Comparison of ENCODE assay signal across 8 cellular contexts in the genomic region with DNA sequence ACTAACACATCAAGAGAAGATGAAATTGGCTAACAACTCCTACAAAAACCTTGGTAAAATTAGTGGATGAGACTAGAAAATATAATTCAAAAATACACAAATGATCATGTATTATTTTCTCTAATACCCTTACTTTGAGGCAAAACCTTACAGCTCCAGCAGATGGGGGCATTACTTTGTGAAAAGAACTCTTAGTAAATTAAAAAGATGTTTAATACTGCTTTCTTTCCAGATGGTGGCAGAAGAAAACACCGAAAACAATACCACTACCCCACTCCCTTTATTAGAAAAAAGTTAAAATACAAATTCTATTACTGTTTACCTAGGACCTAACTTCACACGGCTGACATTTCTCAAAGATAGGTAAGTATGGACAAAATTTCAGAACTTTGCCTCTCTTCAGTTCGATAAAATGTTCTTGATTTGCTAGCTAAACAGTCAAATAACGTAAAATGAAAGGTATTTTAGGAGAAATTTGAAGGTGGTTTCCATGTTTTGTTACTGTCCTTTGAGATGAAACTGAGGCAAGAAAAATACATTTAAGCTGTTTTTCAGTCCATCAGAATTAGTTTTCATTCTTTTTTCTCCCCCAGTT. TPM values are rescaled to one million over a fixed set of nuclear protein-coding genes. Genes with fewer than 3 reads are reported as not detected.
DNase-seq lines count a peak whose midpoint lies in the region; ATAC-seq, FAIRE-seq and TF ChIP-seq lines count a peak whose summit lies in the region.

No MANE protein-coding gene starts in this region.

- no peak overlapping the region for H3K18ac ChIP-seq in H1 (ENCODE audit: extremely low read depth, low read length)

- H3K4me3 ChIP-seq in H1 (ENCODE audit: extremely low read depth in 1 of 4, insufficient read depth in 2 of 4, low read depth in 3 of 4, low read length in 4 of 4) = no peak overlapping the region

- peaks cover 0 to 1% of the 10 kb centered on the region in 2 experiments for H4K20me1 ChIP-seq in H1 (replicated peaks in 1 of 2; ENCODE audit: control insufficient read depth in 1 of 2, insufficient read depth in 2 of 2, low read length in 2 of 2)

- H2BK5ac ChIP-seq in H1 (ENCODE audit: low read depth, low read length) = no peak overlapping the region

- intact Hi-C loops in activated CD4-positive, alpha-beta T cell treated with anti-CD3 and anti-CD28 coated beads for 36 hours (cut with DNase I, micrococcal nuclease) = loop anchor here (1.0 to 2.0 kb wide), 3 partner anchors 211 to 999 kb away; no protein-coding TSS in a partner anchor

- no peak overlapping the region for H3K4me2 ChIP-seq in H1 (ENCODE audit: insufficient read depth in 1 of 2, low read depth in 2 of 2, low read length in 2 of 2)

- no peaks in the 10 kb centered on the region for H3K27me3 Mint-ChIP-seq in activated CD4-positive, alpha-beta T cell treated with anti-CD3 and anti-CD28 coated beads for 36 hours
- no peaks in the 10 kb centered on the region for H3K27me3 Mint-ChIP-seq in naive thymus-derived CD8-positive, alpha-beta T cell
- no peaks in the 10 kb centered on the region for H3K27me3 Mint-ChIP-seq in activated CD4-positive, alpha-beta memory T cell treated with anti-CD3 and anti-CD28 coated beads, Interleukin-2, amount 10 ng/mL, durations not matched to agents 7 days and 5 days

- no peak for TF ChIP-seq EP300 in H1 (IDR thresholded peaks at IDR 0.05; ENCODE audit: borderline replicate concordance in 1 of 2, low read depth in 2 of 2, low read length in 2 of 2)

- ATAC-seq in activated CD4-positive, alpha-beta T cell treated with anti-CD3 and anti-CD28 coated beads for 36 hours = peak; percentile 47
- ATAC-seq in GM19455 (IDR thresholded peaks at IDR 0.05; ENCODE audit: unreplicated experiment) (peak; percentile 89), HG03565 (IDR thresholded peaks at IDR 0.05; ENCODE audit: unreplicated experiment) (peak; percentile 86)
- peak; percentile 74 to 80 for ATAC-seq in naive thymus-derived CD8-positive, alpha-beta T cell

- H3K36me3 Mint-ChIP-seq in activated CD4-positive, alpha-beta T cell treated with anti-CD3 and anti-CD28 coated beads for 36 hours (ENCODE audit: low read depth) = peaks cover 3% of the 10 kb centered on the region
- H3K36me3 Mint-ChIP-seq in naive thymus-derived CD8-positive, alpha-beta T cell = peaks cover 0 to 8% (median 7%) of the 10 kb centered on the region in 3 donors
- peaks cover 5% of the 10 kb centered on the region for H3K36me3 Mint-ChIP-seq in activated CD4-positive, alpha-beta memory T cell treated with anti-CD3 and anti-CD28 coated beads, Interleukin-2, amount 10 ng/mL, durations not matched to agents 7 days and 5 days (ENCODE audit: low read depth)

- DNase-seq in activated CD4-positive, alpha-beta T cell treated with anti-CD3 and anti-CD28 coated beads for 36 hours = peak; percentile 15
- DNase-seq in activated CD4-positive, alpha-beta T cell treated with anti-CD3 and anti-CD28 coated beads for 48 hours = no peak
- peak; percentile 74 for DNase-seq in RKO (ENCODE audit: low spot score)
- DNase-seq in H1 (ENCODE audit: low read depth in 1 of 2, low spot score in 2 of 2) = no peak
- peak in 6 of 10 donors; percentile 19 to 64 (median 42) for DNase-seq in naive thymus-derived CD8-positive, alpha-beta T cell
- DNase-seq in activated CD4-positive, alpha-beta memory T cell treated with anti-CD3 and anti-CD28 coated beads, Interleukin-2, amount 10 ng/mL, durations not matched to agents 7 days and 5 days = no peak

- H3K27me3 ChIP-seq in H1 (replicated peaks in 1 of 4; ENCODE audit: control insufficient read depth in 3 of 4, extremely low read depth in 1 of 4, insufficient read depth in 3 of 4, low read length in 3 of 4) = no peaks in the 10 kb centered on the region

- CTCF ChIA-PET in activated CD4-positive, alpha-beta T cell treated with anti-CD3 and anti-CD28 coated beads for 36 hours (lab: Charles Lee) = interaction anchor here (0.6 to 2.3 kb wide), 19 partner anchors 10 to 999 kb away, joined by 3 to 32 read pairs (median 4); no protein-coding TSS in a partner anchor
- CTCF ChIA-PET in H1 (lab: Charles Lee; ENCODE audit: partially characterized antibody) = interaction anchor here (0.6 to 6.8 kb wide), 16 partner anchors 10 to 519 kb away, joined by 3 to 54 read pairs (median 4); no protein-coding TSS in a partner anchor
- CTCF ChIA-PET in activated CD4-positive, alpha-beta memory T cell treated with anti-CD3 and anti-CD28 coated beads, Interleukin-2, amount 10 ng/mL, durations not matched to agents 7 days and 5 days (lab: Charles Lee) = interaction anchor here (0.6 to 6.3 kb wide), 11 partner anchors 10 to 1000 kb away, joined by 3 to 60 read pairs (median 3); a partner anchor contains a TSS

- no peak overlapping the region for H2AK5ac ChIP-seq in H1 (ENCODE audit: low read depth, low read length)

- H2BK12ac ChIP-seq in H1 (ENCODE audit: low read depth, low read length) = no peak overlapping the region

- no peak overlapping the region for H3K4ac ChIP-seq in H1 (replicated peaks; ENCODE audit: insufficient read length, low read depth, low read length)

- TF ChIP-seq CTCF in H1 (IDR thresholded peaks at IDR 0.05; ENCODE audit: control extremely low read depth in 1 of 3, insufficient read depth in 1 of 3, low read depth in 1 of 3, low read length in 3 of 3) = peak in 2 of 3 experiments; percentile 50 to 76; a peak in 2 of 4 replicates

- no peak overlapping the region for H2BK120ac ChIP-seq in H1 (replicated peaks; ENCODE audit: low read depth, low read length)

- no peak overlapping the region for H3K56ac ChIP-seq in H1 (replicated peaks; ENCODE audit: insufficient read length, low read depth, low read length)

- peaks cover 0 to 92% of the 10 kb centered on the region in 2 experiments; a peak in 3 of 4 replicates for H3K79me2 ChIP-seq in H1 (ENCODE audit: control insufficient read depth in 1 of 2, insufficient read depth in 2 of 2, low read length in 2 of 2)

- H3K9me3 Mint-ChIP-seq in activated CD4-positive, alpha-beta T cell treated with anti-CD3 and anti-CD28 coated beads for 36 hours (ENCODE audit: low read depth) = no peaks in the 10 kb centered on the region
- H3K9me3 Mint-ChIP-seq in naive thymus-derived CD8-positive, alpha-beta T cell = peaks cover 0 to 2% (median 0%) of the 10 kb centered on the region in 9 donors
- no peaks in the 10 kb centered on the region for H3K9me3 Mint-ChIP-seq in activated CD4-positive, alpha-beta memory T cell treated with anti-CD3 and anti-CD28 coated beads, Interleukin-2, amount 10 ng/mL, durations not matched to agents 7 days and 5 days

- POLR2A ChIA-PET in activated CD4-positive, alpha-beta T cell treated with anti-CD3 and anti-CD28 coated beads for 36 hours (lab: Charles Lee) = no interaction called here
- POLR2A ChIA-PET in H1 (lab: Charles Lee; ENCODE audit: partially characterized antibody) = interaction anchor here (2.1 kb wide), 1 partner anchor 31 kb away, joined by 5 read pairs; a partner anchor contains a TSS
- POLR2A ChIA-PET in naive thymus-derived CD8-positive, alpha-beta T cell (lab: Charles Lee) = interaction anchor here (0.6 to 1.2 kb wide), 2 partner anchors 532 to 655 kb away, joined by 5 to 6 read pairs; no protein-coding TSS in a partner anchor
- POLR2A ChIA-PET in activated CD4-positive, alpha-beta memory T cell treated with anti-CD3 and anti-CD28 coated beads, Interleukin-2, amount 10 ng/mL, durations not matched to agents 7 days and 5 days (lab: Charles Lee) = interaction anchor here (1.0 kb wide), 1 partner anchor 519 kb away, joined by 4 read pairs; no protein-coding TSS in a partner anchor

- H3K9ac ChIP-seq in H1 (replicated peaks in 1 of 4; ENCODE audit: extremely low read depth in 1 of 4, low read depth in 3 of 4, low read length in 3 of 4) = no peak overlapping the region

- no peak for TF ChIP-seq POLR2A in H1 (IDR thresholded peaks at IDR 0.05; ENCODE audit: control extremely low read depth in 1 of 2, low read depth in 2 of 2, low read length in 2 of 2)

- peaks cover 9% of the 10 kb centered on the region for H3K4me1 Mint-ChIP-seq in activated CD4-positive, alpha-beta T cell treated with anti-CD3 and anti-CD28 coated beads for 36 hours
- H3K4me1 Mint-ChIP-seq in naive thymus-derived CD8-positive, alpha-beta T cell = peaks cover 8 to 37% (median 29%) of the 10 kb centered on the region in 4 donors
- peaks cover 6% of the 10 kb centered on the region for H3K4me1 Mint-ChIP-seq in activated CD4-positive, alpha-beta memory T cell treated with anti-CD3 and anti-CD28 coated beads, Interleukin-2, amount 10 ng/mL, durations not matched to agents 7 days and 5 days

- no peak overlapping the region for H2AFZ ChIP-seq in H1 (ENCODE audit: low read length)

- no peak overlapping the region for H3K4me3 Mint-ChIP-seq in activated CD4-positive, alpha-beta T cell treated with anti-CD3 and anti-CD28 coated beads for 36 hours
- H3K4me3 Mint-ChIP-seq in naive thymus-derived CD8-positive, alpha-beta T cell = no peak overlapping the region
- H3K4me3 Mint-ChIP-seq in activated CD4-positive, alpha-beta memory T cell treated with anti-CD3 and anti-CD28 coated beads, Interleukin-2, amount 10 ng/mL, durations not matched to agents 7 days and 5 days = no peak overlapping the region

- FAIRE-seq in H1 (lab: Jason Lieb, UNC) = no peak

- H3K79me1 ChIP-seq in H1 (ENCODE audit: low read depth, low read length) = no peaks in the 10 kb centered on the region; the same call in 1 of the 2 replicates

- 70% methylated on average over 4 of the region's 4 CpGs; no CpG with 5 or more reads in 1 of the 2 experiments for WGBS in H1 (ENCODE audit: extremely low coverage in 1 of 2, insufficient coverage in 1 of 2, insufficient read length in 1 of 2, insufficient replicate concordance in 2 of 2, low coverage in 1 of 2, low lambda C conversion rate in 2 of 2, missing lambda C conversion rate in 1 of 2), 2 experiments

- peaks cover 0 to 4% (median 1%) of the 10 kb centered on the region in 4 experiments; a peak in 3 of 7 replicates for H3K4me1 ChIP-seq in H1 (replicated peaks in 1 of 4; ENCODE audit: control insufficient read depth in 3 of 4, insufficient read depth in 4 of 4, low read length in 3 of 4)

- H2BK20ac ChIP-seq in H1 (ENCODE audit: low read length) = no peak overlapping the region

- no peak overlapping the region for H4K91ac ChIP-seq in H1 (replicated peaks; ENCODE audit: insufficient read length, low read length)

- H3K23ac ChIP-seq in H1 (ENCODE audit: insufficient read length) = no peak overlapping the region

- no peak overlapping the region for H3K14ac ChIP-seq in H1 (ENCODE audit: insufficient read length)

- no peak overlapping the region for H2BK15ac ChIP-seq in H1 (ENCODE audit: low read length)

- H3K27ac Mint-ChIP-seq in activated CD4-positive, alpha-beta T cell treated with anti-CD3 and anti-CD28 coated beads for 36 hours = no peak overlapping the region
- H3K27ac Mint-ChIP-seq in naive thymus-derived CD8-positive, alpha-beta T cell = peak overlapping the region in 7 of 10 donors; percentile 4 to 76 (median 63)
- no peak overlapping the region for H3K27ac Mint-ChIP-seq in activated CD4-positive, alpha-beta memory T cell treated with anti-CD3 and anti-CD28 coated beads, Interleukin-2, amount 10 ng/mL, durations not matched to agents 7 days and 5 days

- peak; percentile 67 to 75 for TF ChIP-seq RAD21 in H1 (IDR thresholded peaks at IDR 0.05 in 1 of 2, conservative IDR thresholded peaks at IDR 0.05 in 1 of 2; ENCODE audit: low read depth in 2 of 2, low read length in 2 of 2)

- no peak overlapping the region for H4K5ac ChIP-seq in H1 (ENCODE audit: insufficient read length, low read depth, low read length)

- H3K27ac ChIP-seq in H1 (ENCODE audit: low read depth, low read length) = no peak overlapping the region

- no peak overlapping the region for H4K8ac ChIP-seq in H1 (ENCODE audit: extremely low read depth, insufficient read depth, low read length)

- H3K9me3 ChIP-seq in H1 (ENCODE audit: insufficient read depth in 2 of 2, low read depth in 1 of 2, low read length in 1 of 2) = no peaks in the 10 kb centered on the region

- no peaks in the 10 kb centered on the region for H3K36me3 ChIP-seq in H1 (ENCODE audit: control insufficient read depth in 2 of 4, insufficient read depth in 4 of 4, low read length in 3 of 4)

- H3K23me2 ChIP-seq in H1 (ENCODE audit: low read depth, low read length) = no peaks in the 10 kb centered on the region

RNA-seq across cellular contexts. Expression of a gene that starts 30.6 kb away (rescaled TPM):
- 10 to 100 TPM; 41.2 to 41.8 TPM for total RNA-seq in activated CD4-positive, alpha-beta T cell treated with anti-CD3 and anti-CD28 coated beads for 36 hours
- total RNA-seq in H1 (2021; fragmentation: NEBNext Ultra II Directional; extraction: Animal tissue kit (Norgen Biotek cat#: 25700)) = 63.4 and 63.7 TPM in 2 replicates
- polyA plus RNA-seq in H1 (2011; rRNA removed) = 19.2 and 22.7 TPM in 2 replicates
- polyA plus RNA-seq in H1 (2011; cell fraction: cytosol; rRNA removed) = 55.3 TPM
- 11.5 TPM for polyA plus RNA-seq in H1 (2011; cell fraction: nucleus; rRNA removed)
- 22.0 to 40.2 TPM (median 29.6 TPM) in 4 replicates for polyA plus RNA-seq in H1 (2012, experiment 1 of 2)
- 2.8 TPM for polyA plus RNA-seq in H1 (2012, experiment 2 of 2)
- polyA plus RNA-seq in H1 (2013, experiment 1 of 2) = 46.6 TPM
- polyA plus RNA-seq in H1 (2013, experiment 2 of 2) = 46.7 TPM
- polyA minus RNA-seq in H1 (2011; rRNA and poly(A)+ RNA removed) = 28.3 and 36.6 TPM in 2 replicates
- polyA minus RNA-seq in H1 (2011; cell fraction: cytosol; rRNA and poly(A)+ RNA removed) = 21.4 TPM
- 74.0 TPM for polyA minus RNA-seq in H1 (2011; cell fraction: nucleus; rRNA and poly(A)+ RNA removed)
- total RNA-seq in naive thymus-derived CD8-positive, alpha-beta T cell = 10 to 100 TPM; 66.2 to 66.9 TPM
- polyA plus RNA-seq in naive thymus-derived CD8-positive, alpha-beta T cell = 10 to 100 TPM; 40.9 to 51.8 (median 48.8) TPM
- total RNA-seq in activated CD4-positive, alpha-beta memory T cell treated with anti-CD3 and anti-CD28 coated beads, Interleukin-2, amount 10 ng/mL, durations not matched to agents 7 days and 5 days = 10 to 100 TPM; 28.5 to 29.7 TPM

RNA-seq across cellular contexts. Expression of a gene that starts 31.0 kb away (rescaled TPM):
- 10 to 100 TPM; 20.1 to 26.5 TPM for total RNA-seq in activated CD4-positive, alpha-beta T cell treated with anti-CD3 and anti-CD28 coated beads for 36 hours
- 29.4 and 29.6 TPM in 2 replicates for total RNA-seq in H1 (2021; fragmentation: NEBNext Ultra II Directional; extraction: Animal tissue kit (Norgen Biotek cat#: 25700))
- polyA plus RNA-seq in H1 (2011; rRNA removed) = 8.5 and 9.7 TPM in 2 replicates
- polyA plus RNA-seq in H1 (2011; cell fraction: cytosol; rRNA removed) = 9.0 TPM
- 28.9 TPM for polyA plus RNA-seq in H1 (2011; cell fraction: nucleus; rRNA removed)
- polyA plus RNA-seq in H1 (2012, experiment 1 of 2) = 8.2 to 12.8 TPM (median 9.4 TPM) in 4 replicates
- 1.4 TPM for polyA plus RNA-seq in H1 (2012, experiment 2 of 2)
- polyA plus RNA-seq in H1 (2013, experiment 1 of 2) = 10.5 TPM
- polyA plus RNA-seq in H1 (2013, experiment 2 of 2) = 11.4 TPM
- 69.0 and 69.1 TPM in 2 replicates for polyA minus RNA-seq in H1 (2011; rRNA and poly(A)+ RNA removed)
- polyA minus RNA-seq in H1 (2011; cell fraction: cytosol; rRNA and poly(A)+ RNA removed) = 17.1 TPM
- 272 TPM for polyA minus RNA-seq in H1 (2011; cell fraction: nucleus; rRNA and poly(A)+ RNA removed)
- total RNA-seq in naive thymus-derived CD8-positive, alpha-beta T cell = 10 to 100 TPM; 49.7 to 54.1 TPM
- 10 to 100 TPM; 11.7 to 17.9 (median 15.4) TPM for polyA plus RNA-seq in naive thymus-derived CD8-positive, alpha-beta T cell
- 10 to 100 TPM; 30.7 to 35.8 TPM for total RNA-seq in activated CD4-positive, alpha-beta memory T cell treated with anti-CD3 and anti-CD28 coated beads, Interleukin-2, amount 10 ng/mL, durations not matched to agents 7 days and 5 days

Comparison
In these comparisons a context has a peak if more than half of its experiments do, and no peak if none do; other contexts are left out.
1. DNase-seq: peak in activated CD4-positive, alpha-beta T cell treated with anti-CD3 and anti-CD28 coated beads for 36 hours (single experiment), RKO (single experiment) and naive thymus-derived CD8-positive, alpha-beta T cell (6 of 10); none in activated CD4-positive, alpha-beta T cell treated with anti-CD3 and anti-CD28 coated beads for 48 hours (single experiment), H1 (0 of 2) and activated CD4-positive, alpha-beta memory T cell treated with anti-CD3 and anti-CD28 coated beads, Interleukin-2, amount 10 ng/mL, durations not matched to agents 7 days and 5 days (single experiment).
2. H3K27ac Mint-ChIP-seq: peak in naive thymus-derived CD8-positive, alpha-beta T cell (7 of 10); none in activated CD4-positive, alpha-beta T cell treated with anti-CD3 and anti-CD28 coated beads for 36 hours (single experiment) and activated CD4-positive, alpha-beta memory T cell treated with anti-CD3 and anti-CD28 coated beads, Interleukin-2, amount 10 ng/mL, durations not matched to agents 7 days and 5 days (single experiment).
3. Peak in every context shown above with its lines, with median percentiles within 50 percentile points of each other: ATAC-seq.